Comparison of ENCODE assay signal across 9 cellular contexts in genomic region chr12:49698619-49699545, GRCh38. TPM values are rescaled to one million over a fixed set of nuclear protein-coding genes. Genes with fewer than 3 reads are reported as not detected.
DNase-seq lines count a peak whose midpoint lies in the region; ATAC-seq, FAIRE-seq and TF ChIP-seq lines count a peak whose summit lies in the region.
"Had no signal": no experiment of that assay in that cellular context is flagged by ENCODE, and none has a peak within 500 bp of the region (broad histone marks: within the 10 kb centered on the region; RNA-seq: fewer than 3 reads in every experiment).

No MANE protein-coding gene starts in this region.

- DNase-seq in HepG2 (ENCODE audit: low spot score), result no peak
- DNase-seq in RPMI7951 (ENCODE audit: low read depth), result peak; percentile 92
- DNase-seq in K562 (ENCODE audit: extremely low read depth in 1 of 4, low spot score in 3 of 4), result peak in 2 of 4 experiments; percentile 36 to 43
- peak; percentile 63 for DNase-seq in kidney epithelial cell (ENCODE audit: low read depth)
- DNase-seq in stimulated activated naive CD4-positive, alpha-beta T cell treated with Interleukin-2 at 50 U/mL for 16 hours (lab: John Stamatoyannopoulos, UW), result peak; percentile 45
- no peak for DNase-seq in RKO (ENCODE audit: low spot score)

- H4K20me1 ChIP-seq in HepG2 (ENCODE audit: insufficient read depth, low read length) (no peaks in the 10 kb centered on the region), K562 (replicated peaks; ENCODE audit: control insufficient read depth, insufficient read depth, low read length) (peaks cover 1% of the 10 kb centered on the region; the same call in 1 of the 2 replicates)

- H3K4me3 ChIP-seq in liver (ENCODE audit: low read depth in 1 of 3, low read length in 3 of 3) (peak overlapping the region in 1 of 3 donors; percentile 5), HepG2 (replicated peaks in 1 of 3; ENCODE audit: insufficient read depth in 1 of 3, low read depth in 2 of 3, low read length in 3 of 3) (no peak overlapping the region), K562 (no peak overlapping the region), kidney epithelial cell (ENCODE audit: low read depth, low read length) (peak overlapping the region; percentile 5)

- POLR2A ChIA-PET in HepG2 (lab: Yijun Ruan, JAX), result no interaction called here
- POLR2A ChIA-PET in K562 (lab: Yijun Ruan, JAX), result interaction anchor here (0.7 to 1.7 kb wide), 4 partner anchors 10 to 58 kb away, joined by 3 to 7 read pairs (median 4); no protein-coding TSS in a partner anchor

- TF ChIP-seq RAD21 in liver (IDR thresholded peaks at IDR 0.05) (no peak), HepG2 (CRISPR knock-in tag; IDR thresholded peaks at IDR 0.05) (no peak), K562 (CRISPR knock-in tag; conservative IDR thresholded peaks at IDR 0.05 in 1 of 2, IDR thresholded peaks at IDR 0.05 in 1 of 2) (no peak)

- H3K9ac ChIP-seq in liver (ENCODE audit: low read depth in 1 of 2, low read length in 2 of 2) (no peak overlapping the region), HepG2 (ENCODE audit: insufficient read depth, low read depth, low read length) (no peak overlapping the region), K562 (ENCODE audit: insufficient read depth in 1 of 2, low read depth in 2 of 2, low read length in 2 of 2) (peak overlapping the region; percentile 27 to 69; a peak in 1 of 4 replicates)

- no peaks in the 10 kb centered on the region for H3K9me3 ChIP-seq in liver (ENCODE audit: control insufficient read depth in 4 of 4, low read length in 3 of 4)
- no peaks in the 10 kb centered on the region for H3K9me3 ChIP-seq in HepG2 (ENCODE audit: low read length)
- H3K9me3 ChIP-seq in K562 (replicated peaks; ENCODE audit: control insufficient read depth, insufficient read depth, low read depth, low read length), result no peaks in the 10 kb centered on the region

- H3K9me1 ChIP-seq in K562 (ENCODE audit: control insufficient read depth, insufficient read depth, low read length), result no peaks in the 10 kb centered on the region

- peaks cover 0 to 8% (median 3%) of the 10 kb centered on the region in 4 donors for H3K4me1 ChIP-seq in liver (ENCODE audit: control insufficient read depth in 4 of 4, insufficient read depth in 4 of 4, low read length in 3 of 4)
- H3K4me1 ChIP-seq in HepG2 (ENCODE audit: insufficient read depth, low read length), result no peaks in the 10 kb centered on the region
- H3K4me1 ChIP-seq in K562 (replicated peaks in 1 of 2; ENCODE audit: control insufficient read depth in 2 of 2, insufficient read depth in 2 of 2, low read length in 2 of 2), result peaks cover 0 to 33% of the 10 kb centered on the region in 2 experiments; a peak in 4 of 5 replicates

- no peak for TF ChIP-seq EP300 in HepG2 (IDR thresholded peaks at IDR 0.05; ENCODE audit: low read depth in 2 of 2, low read length in 2 of 2)
- no peak for TF ChIP-seq EP300 in HepG2 (CRISPR knock-in tag; IDR thresholded peaks at IDR 0.05; ENCODE audit: borderline replicate concordance)
- peak; percentile 5; the same call in 1 of the 2 replicates for TF ChIP-seq EP300 in K562 (IDR thresholded peaks at IDR 0.05; ENCODE audit: low read length)

- no peak for TF ChIP-seq POLR2A in HepG2 (IDR thresholded peaks at IDR 0.05; ENCODE audit: insufficient read depth in 1 of 2, low read depth in 2 of 2, low read length in 2 of 2)
- no peak for TF ChIP-seq POLR2A in K562 (conservative IDR thresholded peaks at IDR 0.05)

- intact Hi-C loops in HepG2 (cut with micrococcal nuclease; ENCODE audit: unreplicated experiment) (no loop called here), K562 (cut with micrococcal nuclease) (no loop called here)

- H3K27me3 ChIP-seq in liver (ENCODE audit: control insufficient read depth in 4 of 4, insufficient read depth in 4 of 4, low read length in 3 of 4) (no peaks in the 10 kb centered on the region), HepG2 (ENCODE audit: control insufficient read depth in 1 of 2, insufficient read depth in 2 of 2, low read length in 2 of 2) (no peaks in the 10 kb centered on the region; a peak in 1 of 5 replicates), K562 (ENCODE audit: control insufficient read depth in 2 of 2, insufficient read depth in 2 of 2, low read length in 2 of 2) (no peaks in the 10 kb centered on the region), kidney epithelial cell (ENCODE audit: control insufficient read depth, insufficient read depth, low read length) (no peaks in the 10 kb centered on the region)

- ATAC-seq in HepG2 (no peak), HG03045 (IDR thresholded peaks at IDR 0.05; ENCODE audit: unreplicated experiment) (peak; percentile 56), K562 (peak; percentile 77)

- H3K27ac ChIP-seq in liver (ENCODE audit: low read depth in 1 of 2, low read length in 2 of 2) (peak overlapping the region; percentile 23 to 45), HepG2 (ENCODE audit: extremely low read length, insufficient read depth, low read length) (no peak overlapping the region), K562 (ENCODE audit: extremely low read depth, low read depth, low read length) (peak overlapping the region; percentile 46; the same call in 2 of the 3 replicates)

- no peak for TF ChIP-seq CTCF in liver (IDR thresholded peaks at IDR 0.05; ENCODE audit: low read depth, low read length, missing input control)
- TF ChIP-seq CTCF in HepG2 (CRISPR knock-in tag; IDR thresholded peaks at IDR 0.05), result no peak
- no peak for TF ChIP-seq CTCF in K562 (IDR thresholded peaks at IDR 0.05 in 2 of 3, conservative IDR thresholded peaks at IDR 0.05 in 1 of 3; ENCODE audit: insufficient read depth in 2 of 3, low read depth in 1 of 3, low read length in 3 of 3)
- no peak for TF ChIP-seq CTCF in kidney epithelial cell (IDR thresholded peaks at IDR 0.05; ENCODE audit: insufficient read depth, low read length, poor library complexity, severe bottlenecking)

- CTCF ChIA-PET in HepG2 (lab: Yijun Ruan, JAX; ENCODE audit: low intra/inter-chr PET ratio, low total read pairs) (no interaction called here), K562 (lab: Yijun Ruan, JAX; ENCODE audit: low intra/inter-chr PET ratio) (no interaction called here)

- H2AFZ ChIP-seq in HepG2 (ENCODE audit: low read length) (no peak overlapping the region), K562 (ENCODE audit: low read depth, low read length) (peak overlapping the region; percentile 54)

- in situ Hi-C loops in HepG2 (cut with HindIII; ENCODE audit: extremely low pct_ligation_motif_present, low pct_unique_long_range_greater_than_20kb) (no loop called here), K562 (cut with MboI) (no loop called here)

- 31% methylated on average over 8 of the region's 8 CpGs for WGBS in liver
- 49% methylated on average over 8 of the region's 8 CpGs for WGBS in HepG2 (ENCODE audit: low lambda C conversion rate)
- WGBS in K562 (ENCODE audit: insufficient coverage, low coverage, missing lambda C conversion rate), result 8% methylated on average over 8 of the region's 8 CpGs

- no peak for FAIRE-seq in HepG2 (lab: Jason Lieb, UNC)
- peak; percentile 52 for FAIRE-seq in K562 (lab: Jason Lieb, UNC)
- FAIRE-seq: islet of Langerhans had no signal

- BruUV-seq in HepG2 (replicated peaks; lab: Mats Ljungman, UMichigan) (no TSS peak), K562 (replicated peaks; lab: Mats Ljungman, UMichigan) (no TSS peak)

- H3K4me2 ChIP-seq in HepG2 (ENCODE audit: low read depth, low read length) (no peak overlapping the region), K562 (ENCODE audit: insufficient read depth, low read length) (peak overlapping the region; percentile 63)

- H3K36me3 ChIP-seq in liver (ENCODE audit: control insufficient read depth in 4 of 4, insufficient read depth in 3 of 4, low read depth in 1 of 4, low read length in 3 of 4) (no peaks in the 10 kb centered on the region), HepG2 (replicated peaks in 1 of 2; ENCODE audit: control insufficient read depth in 1 of 2, insufficient read depth in 2 of 2, low read length in 2 of 2) (no peaks in the 10 kb centered on the region), K562 (ENCODE audit: control insufficient read depth, insufficient read depth, low read length) (no peaks in the 10 kb centered on the region), kidney epithelial cell (ENCODE audit: control insufficient read depth, insufficient read depth, low read length) (no peaks in the 10 kb centered on the region)

- H3K79me2 ChIP-seq in HepG2 (ENCODE audit: insufficient read depth, low read length) (no peaks in the 10 kb centered on the region), K562 (ENCODE audit: control insufficient read depth, insufficient read depth, low read length) (no peaks in the 10 kb centered on the region)

RNA-seq across cellular contexts. Expression of gene FMNL3, which starts 8.3 kb away (rescaled TPM):
- 1 to 10 TPM; 4.0 to 4.5 TPM for total RNA-seq in liver
- polyA plus RNA-seq in liver, result 1 to 10 TPM in 1 of 2 donors, under 1 TPM in 1; 0.72 to 1.2 TPM
- 0.79 and 1.1 TPM in 2 replicates for total RNA-seq in HepG2 (2016; rRNA removed; fragmentation: Illumina TruSeq; extraction: Trizol)
- total RNA-seq in HepG2 (2016; cell fraction: cytosol; rRNA removed; fragmentation: Illumina TruSeq; extraction: Trizol; ENCODE audit: low read depth), result 0.10 and 0.44 TPM in 2 replicates
- 0.82 and 1.00 TPM in 2 replicates for total RNA-seq in HepG2 (2016; cell fraction: insoluble cytoplasmic fraction; rRNA removed; fragmentation: Illumina TruSeq; extraction: Trizol)
- total RNA-seq in HepG2 (2016; cell fraction: membrane; rRNA removed; fragmentation: Illumina TruSeq; extraction: Trizol), result 0.55 and 0.80 TPM in 2 replicates
- total RNA-seq in HepG2 (2016; cell fraction: nucleus; rRNA removed; fragmentation: Illumina TruSeq; extraction: Trizol), result 0.65 and 1.0 TPM in 2 replicates
- 0.44 and 0.64 TPM in 2 replicates for polyA plus RNA-seq in HepG2 (2011; rRNA removed)
- 0.23 and 0.36 TPM in 2 replicates for polyA plus RNA-seq in HepG2 (2011; cell fraction: cytosol; rRNA removed)
- 1.2 and 1.3 TPM in 2 replicates for polyA plus RNA-seq in HepG2 (2011; cell fraction: nucleus; rRNA removed)
- polyA plus RNA-seq in HepG2 (2012), result 0.48 and 0.68 TPM in 2 replicates
- polyA plus RNA-seq in HepG2 (2016; cell fraction: cytosol; fragmentation: Illumina TruSeq; extraction: Trizol; ENCODE audit: low read depth), result 0.08 TPM in 2 replicates
- polyA plus RNA-seq in HepG2 (2016; cell fraction: insoluble cytoplasmic fraction; fragmentation: Illumina TruSeq; extraction: Trizol; ENCODE audit: low read depth), result 0.69 and 0.75 TPM in 2 replicates
- 0.34 and 0.46 TPM in 2 replicates for polyA plus RNA-seq in HepG2 (2016; cell fraction: membrane; fragmentation: Illumina TruSeq; extraction: Trizol; ENCODE audit: low read depth)
- polyA plus RNA-seq in HepG2 (2016; cell fraction: nucleus; fragmentation: Illumina TruSeq; extraction: Trizol; ENCODE audit: insufficient read depth, low read depth), result 1.3 and 1.4 TPM in 2 replicates
- polyA minus RNA-seq in HepG2 (2011; rRNA and poly(A)+ RNA removed; ENCODE audit: low replicate concordance), result 1.4 and 10.5 TPM in 2 replicates
- polyA minus RNA-seq in HepG2 (2011; cell fraction: cytosol; rRNA and poly(A)+ RNA removed), result 0.40 and 0.97 TPM in 2 replicates
- polyA minus RNA-seq in HepG2 (2011; cell fraction: nucleus; rRNA and poly(A)+ RNA removed), result 0.75 and 0.77 TPM in 2 replicates
- total RNA-seq in RPMI7951 (2014; rRNA removed; shearing (Covaris generic)), result 24.4 and 28.0 TPM in 2 replicates
- total RNA-seq in K562 (2011; cell fraction: chromatin; rRNA removed; ENCODE audit: low replicate concordance), result 38.8 and 46.8 TPM in 2 replicates
- total RNA-seq in K562 (2011; cell fraction: nucleolus; rRNA removed), result 17.4 and 19.8 TPM in 2 replicates
- total RNA-seq in K562 (2011; cell fraction: nucleoplasm; rRNA removed), result 20.3 and 21.7 TPM in 2 replicates
- total RNA-seq in K562 (2014; rRNA removed), result 8.8 and 9.5 TPM in 2 replicates
- total RNA-seq in K562 (2014; rRNA removed; fragmentation: Illumina TruSeq; extraction: Trizol), result 6.8 and 7.9 TPM in 2 replicates
- 6.4 and 7.1 TPM in 2 replicates for total RNA-seq in K562 (2015; rRNA removed; fragmentation: Illumina TruSeq; extraction: Trizol)
- total RNA-seq in K562 (2021), result 11.1 and 14.4 TPM in 2 replicates
- polyA plus RNA-seq in K562 (2011; rRNA removed), result 6.9 and 7.0 TPM in 2 replicates
- polyA plus RNA-seq in K562 (2011; cell fraction: cytosol; rRNA removed), result 5.4 and 7.5 TPM in 2 replicates
- 22.2 and 25.7 TPM in 2 replicates for polyA plus RNA-seq in K562 (2011; cell fraction: nucleus; rRNA removed)
- 8.6 and 13.4 TPM in 2 replicates for polyA plus RNA-seq in K562 (2012)
- polyA plus RNA-seq in K562 (2014; fragmentation: Illumina TruSeq; extraction: Trizol), result 6.7 and 7.7 TPM in 2 replicates
- under 1 TPM; 0.49 to 0.53 TPM for polyA plus RNA-seq in K562 (2014; fragmentation: Nextera tagmentation; extraction: Ambion mirVana)
- 5.4 and 7.4 TPM in 2 replicates for polyA plus RNA-seq in K562 (2014; rRNA removed)
- polyA minus RNA-seq in K562 (2011; rRNA and poly(A)+ RNA removed), result 17.9 and 21.0 TPM in 2 replicates
- 8.6 and 11.9 TPM in 2 replicates for polyA minus RNA-seq in K562 (2011; cell fraction: cytosol; rRNA and poly(A)+ RNA removed)
- polyA minus RNA-seq in K562 (2011; cell fraction: nucleus; rRNA and poly(A)+ RNA removed), result 8.9 and 16.9 TPM in 2 replicates
- total RNA-seq in kidney epithelial cell, result 34.3 and 35.1 TPM in 2 replicates

RNA-seq across cellular contexts. Expression of gene TMBIM6, which starts 42.5 kb away (rescaled TPM):
- total RNA-seq in liver (100 to 1,000 TPM; 464 to 740 TPM), HepG2 (2016; rRNA removed; fragmentation: Illumina TruSeq; extraction: Trizol) (220 and 412 TPM in 2 replicates), K562 (2014; rRNA removed) (147 and 188 TPM in 2 replicates), K562 (2014; rRNA removed; fragmentation: Illumina TruSeq; extraction: Trizol) (268 and 290 TPM in 2 replicates), K562 (2015; rRNA removed; fragmentation: Illumina TruSeq; extraction: Trizol) (247 and 254 TPM in 2 replicates), K562 (2021) (322 and 355 TPM in 2 replicates), kidney epithelial cell (588 and 603 TPM in 2 replicates)
- polyA plus RNA-seq in liver (1,000 to 10,000 TPM in 1 of 2 donors, 100 to 1,000 TPM in 1; 687 to 1,207 TPM), HepG2 (2011; rRNA removed) (445 and 468 TPM in 2 replicates), K562 (2011; rRNA removed) (357 and 403 TPM in 2 replicates), K562 (2014; fragmentation: Illumina TruSeq; extraction: Trizol) (325 and 352 TPM in 2 replicates), K562 (2014; fragmentation: Nextera tagmentation; extraction: Ambion mirVana) (1,000 to 10,000 TPM; 1,205 to 1,288 TPM), K562 (2014; rRNA removed) (197 and 209 TPM in 2 replicates)
- total RNA-seq in HepG2 (2016; cell fraction: cytosol; rRNA removed; fragmentation: Illumina TruSeq; extraction: Trizol; ENCODE audit: low read depth), result 49.6 and 57.4 TPM in 2 replicates
- 229 and 414 TPM in 2 replicates for total RNA-seq in HepG2 (2016; cell fraction: insoluble cytoplasmic fraction; rRNA removed; fragmentation: Illumina TruSeq; extraction: Trizol)
- total RNA-seq in HepG2 (2016; cell fraction: membrane; rRNA removed; fragmentation: Illumina TruSeq; extraction: Trizol), result 85.8 and 89.3 TPM in 2 replicates
- 296 and 323 TPM in 2 replicates for total RNA-seq in HepG2 (2016; cell fraction: nucleus; rRNA removed; fragmentation: Illumina TruSeq; extraction: Trizol)
- 286 and 485 TPM in 2 replicates for polyA plus RNA-seq in HepG2 (2011; cell fraction: cytosol; rRNA removed)
- 231 and 241 TPM in 2 replicates for polyA plus RNA-seq in HepG2 (2011; cell fraction: nucleus; rRNA removed)
- 423 and 441 TPM in 2 replicates for polyA plus RNA-seq in HepG2 (2012)
- 62.2 and 68.0 TPM in 2 replicates for polyA plus RNA-seq in HepG2 (2016; cell fraction: cytosol; fragmentation: Illumina TruSeq; extraction: Trizol; ENCODE audit: low read depth)
- polyA plus RNA-seq in HepG2 (2016; cell fraction: insoluble cytoplasmic fraction; fragmentation: Illumina TruSeq; extraction: Trizol; ENCODE audit: low read depth), result 213 and 227 TPM in 2 replicates
- 53.8 and 54.1 TPM in 2 replicates for polyA plus RNA-seq in HepG2 (2016; cell fraction: membrane; fragmentation: Illumina TruSeq; extraction: Trizol; ENCODE audit: low read depth)
- polyA plus RNA-seq in HepG2 (2016; cell fraction: nucleus; fragmentation: Illumina TruSeq; extraction: Trizol; ENCODE audit: insufficient read depth, low read depth), result 552 and 556 TPM in 2 replicates
- polyA minus RNA-seq in HepG2 (2011; rRNA and poly(A)+ RNA removed; ENCODE audit: low replicate concordance), result 536 and 564 TPM in 2 replicates
- polyA minus RNA-seq in HepG2 (2011; cell fraction: cytosol; rRNA and poly(A)+ RNA removed), result 151 and 170 TPM in 2 replicates
- polyA minus RNA-seq in HepG2 (2011; cell fraction: nucleus; rRNA and poly(A)+ RNA removed), result 151 and 168 TPM in 2 replicates
- total RNA-seq in RPMI7951 (2014; rRNA removed; shearing (Covaris generic)), result 653 and 692 TPM in 2 replicates
- total RNA-seq in K562 (2011; cell fraction: chromatin; rRNA removed; ENCODE audit: low replicate concordance), result 401 and 445 TPM in 2 replicates
- 407 and 460 TPM in 2 replicates for total RNA-seq in K562 (2011; cell fraction: nucleolus; rRNA removed)
- total RNA-seq in K562 (2011; cell fraction: nucleoplasm; rRNA removed), result 608 and 797 TPM in 2 replicates
- polyA plus RNA-seq in K562 (2011; cell fraction: cytosol; rRNA removed), result 276 and 434 TPM in 2 replicates
- 186 and 273 TPM in 2 replicates for polyA plus RNA-seq in K562 (2011; cell fraction: nucleus; rRNA removed)
- polyA plus RNA-seq in K562 (2012), result 452 and 476 TPM in 2 replicates
- polyA minus RNA-seq in K562 (2011; rRNA and poly(A)+ RNA removed), result 220 and 237 TPM in 2 replicates
- polyA minus RNA-seq in K562 (2011; cell fraction: cytosol; rRNA and poly(A)+ RNA removed), result 91.4 and 130 TPM in 2 replicates
- 50.4 and 88.6 TPM in 2 replicates for polyA minus RNA-seq in K562 (2011; cell fraction: nucleus; rRNA and poly(A)+ RNA removed)

Comparison
In these comparisons a context has a peak if more than half of its experiments do, and no peak if none do; other contexts are left out.
1. H3K9ac ChIP-seq: peak in K562 (2 of 2); none in liver (0 of 2) and HepG2 (single experiment).
2. DNase-seq: peak in RPMI7951 (single experiment), kidney epithelial cell (single experiment) and stimulated activated naive CD4-positive, alpha-beta T cell treated with Interleukin-2 at 50 U/mL for 16 hours (single experiment); none in HepG2 (single experiment) and RKO (single experiment).